8 cellular contexts compared by ENCODE assay signal in the genomic region with DNA sequence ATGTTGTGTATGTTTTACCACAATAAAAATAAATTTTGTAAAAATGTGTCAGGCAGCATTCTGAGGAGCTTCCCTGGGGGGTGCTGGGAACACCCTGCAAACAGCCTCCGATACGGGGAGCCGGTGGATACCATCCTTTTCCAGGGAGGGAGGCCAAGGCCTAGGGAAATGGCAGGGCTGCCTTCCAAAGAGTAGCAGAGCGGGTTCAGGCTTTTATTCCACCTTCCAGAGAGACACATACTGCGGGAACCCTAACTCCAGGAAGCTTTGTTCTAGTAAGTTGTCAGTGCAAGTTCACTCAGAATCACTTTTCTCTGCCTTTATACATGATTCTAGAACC. TPM values are rescaled to one million over a fixed set of nuclear protein-coding genes. Genes with fewer than 3 reads are reported as not detected.
DNase-seq lines count a peak whose midpoint lies in the region; ATAC-seq and TF ChIP-seq lines count a peak whose summit lies in the region.

No MANE protein-coding gene starts in this region.

- H3K27ac Mint-ChIP-seq in T-helper 1 cell treated with Interleukin-12 subunit alpha and Interleukin-12 subunit beta and Interleukin-4 antibody, amounts not matched to agents 30 μg/mL and 1 μg/mL, for 36 hours = peak overlapping the region; percentile 90

- H3K27me3 ChIP-seq in brain microvascular endothelial cell (replicated peaks) (no peaks in the 10 kb centered on the region), subcutaneous abdominal adipose tissue (ENCODE audit: control insufficient read depth in 5 of 5, insufficient read depth in 4 of 5, low read length in 5 of 5) (no peaks in the 10 kb centered on the region)

- peak overlapping the region; percentile 88 to 99 (median 98) for H3K9ac ChIP-seq in subcutaneous abdominal adipose tissue (ENCODE audit: low read length in 5 of 5)

- peaks cover 6% of the 10 kb centered on the region for H3K9me3 Mint-ChIP-seq in T-helper 1 cell treated with Interleukin-12 subunit alpha and Interleukin-12 subunit beta and Interleukin-4 antibody, amounts not matched to agents 30 μg/mL and 1 μg/mL, for 36 hours

- in situ Hi-C loops in brain microvascular endothelial cell (cut with HindIII; ENCODE audit: low pct_ligation_motif_present, low sequenced_read_pairs) = no loop called here

- H3K4me1 ChIP-seq in subcutaneous abdominal adipose tissue (ENCODE audit: control insufficient read depth in 5 of 5, insufficient read depth in 5 of 5, low read length in 5 of 5) = peaks cover 3 to 27% (median 22%) of the 10 kb centered on the region in 5 donors

- H3K9me3 ChIP-seq in subcutaneous abdominal adipose tissue (ENCODE audit: control insufficient read depth in 5 of 5, low read length in 5 of 5) = no peaks in the 10 kb centered on the region

- ATAC-seq in left colon (peak; percentile 32), GM18519 (IDR thresholded peaks at IDR 0.05; ENCODE audit: low FRiP score, unreplicated experiment) (no peak), HG02798 (IDR thresholded peaks at IDR 0.05; ENCODE audit: poor library complexity, unreplicated experiment) (no peak)

- H3K27me3 Mint-ChIP-seq in T-helper 1 cell treated with Interleukin-12 subunit alpha and Interleukin-12 subunit beta and Interleukin-4 antibody, amounts not matched to agents 30 μg/mL and 1 μg/mL, for 36 hours (ENCODE audit: low read depth) = no peaks in the 10 kb centered on the region

- TF ChIP-seq CTCF in brain microvascular endothelial cell (IDR thresholded peaks at IDR 0.05; ENCODE audit: low read depth, low read length, missing control alignments) = no peak

- H3K36me3 ChIP-seq in brain microvascular endothelial cell (replicated peaks) (peaks cover 3% of the 10 kb centered on the region), subcutaneous abdominal adipose tissue (ENCODE audit: control insufficient read depth in 5 of 5, insufficient read depth in 5 of 5, low read length in 5 of 5) (no peaks in the 10 kb centered on the region)

- peak overlapping the region; percentile 100 for H3K27ac ChIP-seq in brain microvascular endothelial cell
- H3K27ac ChIP-seq in subcutaneous abdominal adipose tissue (ENCODE audit: low read depth, low read length) = peak overlapping the region; percentile 99

- H3K4me3 ChIP-seq in brain microvascular endothelial cell (ENCODE audit: low read depth, low read length) (peak overlapping the region; percentile 60), subcutaneous abdominal adipose tissue (ENCODE audit: low read depth in 1 of 5, low read length in 5 of 5) (peak overlapping the region; percentile 70 to 95 (median 77))

- H3K36me3 Mint-ChIP-seq in T-helper 1 cell treated with Interleukin-12 subunit alpha and Interleukin-12 subunit beta and Interleukin-4 antibody, amounts not matched to agents 30 μg/mL and 1 μg/mL, for 36 hours (ENCODE audit: low read depth) = peaks cover 4% of the 10 kb centered on the region

- H3K4me3 Mint-ChIP-seq in T-helper 1 cell treated with Interleukin-12 subunit alpha and Interleukin-12 subunit beta and Interleukin-4 antibody, amounts not matched to agents 30 μg/mL and 1 μg/mL, for 36 hours = peak overlapping the region; percentile 87

- DNase-seq in T-helper 1 cell = no peak
- DNase-seq in NCI-H2171 treated with DMSO at 0.1 percent for 48 hours (lab: John Stamatoyannopoulos, UW) = peak; percentile 62
- no peak for DNase-seq in brain microvascular endothelial cell
- peak in 1 of 2 donors; percentile 39 for DNase-seq in left colon

- intact Hi-C loops in left colon (cut with DNase I, micrococcal nuclease) = no loop called here

- peaks cover 33% of the 10 kb centered on the region for H3K4me1 Mint-ChIP-seq in T-helper 1 cell treated with Interleukin-12 subunit alpha and Interleukin-12 subunit beta and Interleukin-4 antibody, amounts not matched to agents 30 μg/mL and 1 μg/mL, for 36 hours (ENCODE audit: low read depth)

RNA-seq across cellular contexts. Expression of gene TP53BP2, which starts 0.9 kb away (rescaled TPM):
- total RNA-seq in left colon = 10 to 100 TPM; 27.4 to 34.3 TPM
